Comparison of ENCODE assay signal across 2 cellular contexts in genomic region chr16:10736926-10737625, GRCh38.
TF ChIP-seq lines count a peak whose summit lies in the region.

No MANE protein-coding gene starts in this region.

TF ChIP-seq in HCT116, 20 proteins besides CTCF, POLR2A, EP300 and RAD21:
- TF ChIP-seq FOSL1 (IDR thresholded peaks at IDR 0.05; ENCODE audit: low read depth) (no peak), ZBTB33 (IDR thresholded peaks at IDR 0.05; ENCODE audit: extremely low read depth, insufficient replicate concordance, low read length) (no peak), CEBPB (IDR thresholded peaks at IDR 0.05; ENCODE audit: low read depth) (no peak), SRF (IDR thresholded peaks at IDR 0.05; ENCODE audit: low read depth) (no peak), POLR2AphosphoS5 (IDR thresholded peaks at IDR 0.05; ENCODE audit: low read depth, low read length) (no peak), EGR1 (IDR thresholded peaks at IDR 0.05; ENCODE audit: low read depth) (no peak), ATF3 (IDR thresholded peaks at IDR 0.05) (no peak), REST (IDR thresholded peaks at IDR 0.05; ENCODE audit: low read depth) (no peak), CBX3 (IDR thresholded peaks at IDR 0.05; ENCODE audit: low read depth) (no peak), ELF1 (IDR thresholded peaks at IDR 0.05; ENCODE audit: borderline replicate concordance, low read depth) (no peak; the same call in 1 of the 2 replicates), MAX (IDR thresholded peaks at IDR 0.05) (no peak), SIN3A (IDR thresholded peaks at IDR 0.05; ENCODE audit: low read depth) (no peak)

TF ChIP-seq in K562, 482 proteins besides CTCF, POLR2A, EP300 and RAD21 (continues in another document):
- TF ChIP-seq CXXC5 (CRISPR knock-in tag; IDR thresholded peaks at IDR 0.05) (no peak), NBN (IDR thresholded peaks at IDR 0.05; ENCODE audit: low read depth) (no peak), TFAM (CRISPR knock-in tag; conservative IDR thresholded peaks at IDR 0.05) (no peak), FUS (optimal IDR thresholded peaks at IDR 0.05; ENCODE audit: low read depth, low read length) (no peak), SMC3 (conservative IDR thresholded peaks at IDR 0.05; ENCODE audit: insufficient read depth, low read depth, low read length) (peak; percentile 85), HDAC6 (IDR thresholded peaks at IDR 0.05; ENCODE audit: low read depth, low read length) (no peak), ZC3H11A (IDR thresholded peaks at IDR 0.05; ENCODE audit: low read depth, low read length) (no peak), RHOXF2B (CRISPR knock-in tag; conservative IDR thresholded peaks at IDR 0.05) (no peak), LEF1 (IDR thresholded peaks at IDR 0.05) (no peak), NR1H2 (CRISPR knock-in tag; IDR thresholded peaks at IDR 0.05) (0 out of 2 replicates have a peak, but pooled peaks have one; percentile 61), ZNF311 (CRISPR knock-in tag; IDR thresholded peaks at IDR 0.05) (no peak), ZNF232 (CRISPR knock-in tag; IDR thresholded peaks at IDR 0.05) (no peak), ZNF121 (CRISPR knock-in tag; conservative IDR thresholded peaks at IDR 0.05) (no peak), ZFP91 (CRISPR knock-in tag; IDR thresholded peaks at IDR 0.05) (peak; percentile 85), MCM3 (IDR thresholded peaks at IDR 0.05) (no peak), CC2D1A (IDR thresholded peaks at IDR 0.05) (peak; percentile 52; the same call in 1 of the 2 replicates), ZNF444 (CRISPR knock-in tag; IDR thresholded peaks at IDR 0.05) (no peak), MTF1 (CRISPR knock-in tag; IDR thresholded peaks at IDR 0.05; ENCODE audit: borderline replicate concordance) (no peak), CREBBP (IDR thresholded peaks at IDR 0.05; ENCODE audit: low read depth, low read length) (no peak), ZNF586 (CRISPR knock-in tag; conservative IDR thresholded peaks at IDR 0.05) (no peak), ZBTB1 (CRISPR knock-in tag; IDR thresholded peaks at IDR 0.05; ENCODE audit: borderline replicate concordance, low read depth) (no peak), VEZF1 (CRISPR knock-in tag; IDR thresholded peaks at IDR 0.05) (no peak), NONO (IDR thresholded peaks at IDR 0.05; ENCODE audit: low read depth in 2 of 2, low read length in 1 of 2) (no peak), ZC3H4 (CRISPR knock-in tag; IDR thresholded peaks at IDR 0.05; ENCODE audit: borderline replicate concordance) (no peak), SIN3B (IDR thresholded peaks at IDR 0.05; ENCODE audit: low read depth) (peak; percentile 29; the same call in 1 of the 2 replicates), CHCHD3 (CRISPR knock-in tag; IDR thresholded peaks at IDR 0.05) (no peak), DIDO1 (tag; IDR thresholded peaks at IDR 0.05; ENCODE audit: low read depth) (no peak), ATF6 (CRISPR knock-in tag; IDR thresholded peaks at IDR 0.05) (0 out of 2 replicates have a peak, but pooled peaks have one; percentile 34), ZFP30 (CRISPR knock-in tag; IDR thresholded peaks at IDR 0.05; ENCODE audit: borderline replicate concordance) (no peak), ZNF3 (CRISPR knock-in tag; IDR thresholded peaks at IDR 0.05) (no peak), POLR2B (IDR thresholded peaks at IDR 0.05; ENCODE audit: low read depth, partially characterized antibody) (no peak), ARNT (IDR thresholded peaks at IDR 0.05) (no peak), E2F3 (CRISPR knock-in tag; IDR thresholded peaks at IDR 0.05) (no peak), ZNF384 (IDR thresholded peaks at IDR 0.05; ENCODE audit: low read depth, low read length) (peak; percentile 10; the same call in 1 of the 2 replicates), REST (CRISPR knock-in tag; IDR thresholded peaks at IDR 0.05; ENCODE audit: low read depth) (no peak), BACH1 (tag; IDR thresholded peaks at IDR 0.05) (no peak), SMAD4 (CRISPR knock-in tag; conservative IDR thresholded peaks at IDR 0.05) (no peak), SPI1 (IDR thresholded peaks at IDR 0.05; ENCODE audit: borderline replicate concordance, low read depth, low read length) (peak; percentile 63), MLLT1 (IDR thresholded peaks at IDR 0.05) (no peak), SLC30A9 (CRISPR knock-in tag; IDR thresholded peaks at IDR 0.05) (no peak), ZZZ3 (IDR thresholded peaks at IDR 0.05) (no peak), JUN (IDR thresholded peaks at IDR 0.05; ENCODE audit: borderline replicate concordance, low read depth, low read length) (no peak), JUN (CRISPR knock-in tag; IDR thresholded peaks at IDR 0.05; ENCODE audit: borderline replicate concordance) (no peak), SMARCC2 (IDR thresholded peaks at IDR 0.05; ENCODE audit: low read depth) (no peak), C11orf30 (IDR thresholded peaks at IDR 0.05; ENCODE audit: low read depth) (no peak), ZNF263 (CRISPR knock-in tag; IDR thresholded peaks at IDR 0.05; ENCODE audit: borderline replicate concordance) (no peak), ZNF445 (CRISPR knock-in tag; IDR thresholded peaks at IDR 0.05; ENCODE audit: low read depth) (no peak), MYNN (IDR thresholded peaks at IDR 0.05) (no peak), MYNN (CRISPR knock-in tag; IDR thresholded peaks at IDR 0.05) (no peak), BCLAF1 (IDR thresholded peaks at IDR 0.05; ENCODE audit: borderline replicate concordance in 1 of 2, control insufficient read depth in 1 of 2, low read depth in 2 of 2, low read length in 1 of 2) (no peak), ZFP1 (CRISPR knock-in tag; IDR thresholded peaks at IDR 0.05) (no peak), RBBP5 (IDR thresholded peaks at IDR 0.05; ENCODE audit: borderline replicate concordance, insufficient read depth, low read length, poor library complexity, severe bottlenecking) (no peak), CHD1 (IDR thresholded peaks at IDR 0.05; ENCODE audit: low read length) (no peak), CREB3L1 (IDR thresholded peaks at IDR 0.05; ENCODE audit: borderline replicate concordance, low read depth) (no peak), HDAC2 (IDR thresholded peaks at IDR 0.05) (no peak)
